In the genomic region with DNA sequence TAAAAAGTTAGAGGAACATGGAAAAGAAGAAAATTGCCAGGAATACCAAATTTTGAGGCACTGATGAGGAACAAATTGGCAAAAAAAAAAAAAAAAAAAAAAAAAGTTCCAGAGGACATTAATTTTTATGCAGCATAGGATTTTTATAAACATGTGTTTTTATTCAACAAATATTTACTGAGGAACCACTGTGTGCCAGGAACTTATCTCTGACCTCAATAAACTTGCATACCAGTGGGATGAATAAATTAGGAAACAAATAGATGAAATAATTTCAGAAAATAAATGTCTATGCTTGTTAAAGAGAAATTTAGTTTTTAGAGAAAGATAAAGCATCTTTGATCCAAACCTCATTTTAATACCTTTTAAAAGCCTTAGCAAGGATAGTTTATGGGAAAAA, we compare ENCODE assay signal across 15 cellular contexts.
DNase-seq lines count a peak whose midpoint lies in the region; ATAC-seq, FAIRE-seq and TF ChIP-seq lines count a peak whose summit lies in the region.
"Had no signal": no experiment of that assay in that cellular context is flagged by ENCODE, and none has a peak within 500 bp of the region (broad histone marks: within the 10 kb centered on the region; RNA-seq: fewer than 3 reads in every experiment).

No MANE protein-coding gene starts in this region.

- POLR2A ChIA-PET in A549 (lab: Yijun Ruan, JAX) = no interaction called here

- TF ChIP-seq RAD21 in A549 (conservative IDR thresholded peaks at IDR 0.05 in 1 of 2, IDR thresholded peaks at IDR 0.05 in 1 of 2) = no peak

- CTCF ChIA-PET in A549 (lab: Yijun Ruan, JAX) = interaction anchor here (0.9 kb wide), 1 partner anchor 618 kb away, joined by 3 read pairs; no protein-coding TSS in a partner anchor

- TF ChIP-seq EP300 in A549 (IDR thresholded peaks at IDR 0.05) = no peak

- TF ChIP-seq CTCF in A549 (IDR thresholded peaks at IDR 0.05) = no peak
- TF ChIP-seq CTCF in C4-2B (conservative IDR thresholded peaks at IDR 0.05) = 0 out of 2 replicates have a peak, but pooled peaks have one; percentile 0
- TF ChIP-seq CTCF in fibroblast of pulmonary artery (IDR thresholded peaks at IDR 0.05; ENCODE audit: low read length, missing control alignments) = no peak

- no peak overlapping the region for H3K4me3 ChIP-seq in A549
- H3K4me3 ChIP-seq in fibroblast of pulmonary artery (replicated peaks; ENCODE audit: low read depth, low read length) = no peak overlapping the region

- H3K4me1 ChIP-seq in A549 = peaks cover 15% of the 10 kb centered on the region
- H3K4me1 ChIP-seq: Caco-2 had no signal

- H3K27ac ChIP-seq in A549 = no peak overlapping the region
- peak overlapping the region; percentile 70 for H3K27ac ChIP-seq in C4-2B

- no peaks in the 10 kb centered on the region for H3K9me3 ChIP-seq in A549

- DNase-seq in A549 (ENCODE audit: low read depth in 1 of 2, low spot score in 1 of 2) (no peak), amniotic epithelial cell (ENCODE audit: low read depth) (peak; percentile 70), fibroblast of pulmonary artery (ENCODE audit: low read depth) (peak; percentile 18)
- DNase-seq in activated CD4-positive, alpha-beta T cell treated with anti-CD3 and anti-CD28 coated beads for 48 hours = no peak
- no peak for DNase-seq in activated effector memory CD4-positive, alpha-beta T cell treated with Interleukin-2 at 50 U/mL for 16 hours
- DNase-seq: Caco-2; CD8-positive, alpha-beta memory T cell; DMS53; GF-D8; HCEC 1CT; HFFc6 had no signal

- ATAC-seq in A549 (no peak), HG02981 (IDR thresholded peaks at IDR 0.05; ENCODE audit: unreplicated experiment) (no peak), GM21737 (IDR thresholded peaks at IDR 0.05; ENCODE audit: unreplicated experiment) (no peak)

- H3K4me2 ChIP-seq in A549 = peak overlapping the region; percentile 38; the same call in 2 of the 3 replicates

- no peak for TF ChIP-seq POLR2A in A549 (IDR thresholded peaks at IDR 0.05; ENCODE audit: low read length)

- FAIRE-seq in A549 (lab: Jason Lieb, UNC) = no peak
- FAIRE-seq: GM19239 had no signal

TF ChIP-seq in A549, 52 proteins besides CTCF, POLR2A, EP300 and RAD21:
- TF ChIP-seq NPAS2 (CRISPR knock-in tag; IDR thresholded peaks at IDR 0.05; ENCODE audit: borderline replicate concordance) = no peak
- no peak for TF ChIP-seq RNF2 (IDR thresholded peaks at IDR 0.05; ENCODE audit: borderline replicate concordance, low read depth)
- TF ChIP-seq RARB (CRISPR knock-in tag; IDR thresholded peaks at IDR 0.05) = no peak
- TF ChIP-seq ZC3H11A (IDR thresholded peaks at IDR 0.05) = no peak
- no peak for TF ChIP-seq RFX5 (IDR thresholded peaks at IDR 0.05)
- no peak for TF ChIP-seq HOXA7 (CRISPR knock-in tag; IDR thresholded peaks at IDR 0.05)
- no peak for TF ChIP-seq FOSB (CRISPR knock-in tag; IDR thresholded peaks at IDR 0.05)
- no peak for TF ChIP-seq KDM1A (IDR thresholded peaks at IDR 0.05; ENCODE audit: low read depth)

Comparison
In these comparisons a context has a peak if more than half of its experiments do, and no peak if none do; other contexts are left out.
1. DNase-seq: peak in amniotic epithelial cell (single experiment) and fibroblast of pulmonary artery (single experiment); none in A549 (0 of 2), activated CD4-positive, alpha-beta T cell treated with anti-CD3 and anti-CD28 coated beads for 48 hours (single experiment) and activated effector memory CD4-positive, alpha-beta T cell treated with Interleukin-2 at 50 U/mL for 16 hours (single experiment).